ENCODE assay signal across 35 cellular contexts in genomic region chr6:150084426-150084825, GRCh38. TPM values are rescaled to one million over a fixed set of nuclear protein-coding genes. Genes with fewer than 3 reads are reported as not detected.
"Had no signal": no experiment of that assay in that cellular context is flagged by ENCODE, and none has a peak within 500 bp of the region (broad histone marks: within the 10 kb centered on the region; RNA-seq: fewer than 3 reads in every experiment).

No MANE protein-coding gene starts in this region.

- H3K4me3 Mint-ChIP-seq: activated B cell treated with CpG ODN at 0.5 μM for 24 hours; activated CD8-positive, alpha-beta T cell treated with anti-CD3 and anti-CD28 coated beads for 36 hours; activated naive CD4-positive, alpha-beta T cell treated with anti-CD3 and anti-CD28 coated beads, Interleukin-2, amount 10 ng/mL, durations not matched to agents 7 days and 5 days; activated naive CD8-positive, alpha-beta T cell treated with anti-CD3 and anti-CD28 coated beads, Interleukin-2, amount 10 ng/mL, durations not matched to agents 7 days and 5 days; activated T-cell treated with anti-CD3 and anti-CD28 coated beads, Interleukin-2, amount 50 U/mL, for 24 hours; activated T-cell treated with anti-CD3 and anti-CD28 coated beads, Interleukin-2, amount 50 U/mL, for 72 hours; brain; T-helper 17 cell; T-helper 2 cell treated with Interferon-gamma antibody and Interleukin-4, amounts not matched to agents 5 μg/mL and 100 μg/mL, for 36 hours had no signal

- H3K36me3 Mint-ChIP-seq: activated naive CD4-positive, alpha-beta T cell treated with anti-CD3 and anti-CD28 coated beads, Interleukin-2, amount 10 ng/mL, durations not matched to agents 7 days and 5 days; activated naive CD4-positive, alpha-beta T cell treated with anti-CD3 and anti-CD28 coated beads, Interleukin-2, amount 50 U/mL, for 72 hours; activated naive CD8-positive, alpha-beta T cell treated with anti-CD3 and anti-CD28 coated beads, Interleukin-2, amount 10 ng/mL, durations not matched to agents 7 days and 5 days; brain had no signal

- ATAC-seq: activated CD4-positive, CD25-positive, alpha-beta regulatory T cell treated with anti-CD3 and anti-CD28 coated beads, Interleukin-2, amount 50 U/mL, for 24 hours; activated CD8-positive, alpha-beta T cell treated with anti-CD3 and anti-CD28 coated beads for 36 hours; activated T-cell treated with anti-CD3 and anti-CD28 coated beads, Interleukin-2, amount 50 U/mL, for 72 hours; esophagus mucosa; foreskin keratinocyte; gastrocnemius medialis; heart left ventricle; T-helper 17 cell had no signal

- H3K27ac Mint-ChIP-seq: activated B cell treated with CpG ODN at 0.5 μM for 24 hours; activated CD8-positive, alpha-beta T cell treated with anti-CD3 and anti-CD28 coated beads for 36 hours; activated naive CD4-positive, alpha-beta T cell treated with anti-CD3 and anti-CD28 coated beads, Interleukin-2, amount 10 ng/mL, durations not matched to agents 7 days and 5 days; activated naive CD4-positive, alpha-beta T cell treated with anti-CD3 and anti-CD28 coated beads, Interleukin-2, amount 50 U/mL, for 72 hours; activated naive CD8-positive, alpha-beta T cell treated with anti-CD3 and anti-CD28 coated beads, Interleukin-2, amount 10 ng/mL, durations not matched to agents 7 days and 5 days; activated T-cell treated with anti-CD3 and anti-CD28 coated beads, Interleukin-2, amount 50 U/mL, for 24 hours; activated T-cell treated with anti-CD3 and anti-CD28 coated beads, Interleukin-2, amount 50 U/mL, for 72 hours; brain; T-helper 17 cell; T-helper 2 cell treated with Interferon-gamma antibody and Interleukin-4, amounts not matched to agents 5 μg/mL and 100 μg/mL, for 36 hours had no signal

- H3K4me3 ChIP-seq: ascending aorta, breast epithelium, cardiac muscle cell, colonic mucosa, gastrocnemius medialis, heart left ventricle had no signal

- H3K36me3 ChIP-seq: ascending aorta, breast epithelium, cardiac muscle cell, colonic mucosa, gastrocnemius medialis, heart left ventricle, WERI-Rb-1 had no signal

- H3K9me3 ChIP-seq: ascending aorta, breast epithelium, colonic mucosa, gastrocnemius medialis, heart left ventricle had no signal

- H3K9me3 Mint-ChIP-seq: activated B cell treated with CpG ODN at 0.5 μM for 24 hours; activated CD8-positive, alpha-beta T cell treated with anti-CD3 and anti-CD28 coated beads for 36 hours; activated naive CD4-positive, alpha-beta T cell treated with anti-CD3 and anti-CD28 coated beads, Interleukin-2, amount 10 ng/mL, durations not matched to agents 7 days and 5 days; activated naive CD4-positive, alpha-beta T cell treated with anti-CD3 and anti-CD28 coated beads, Interleukin-2, amount 50 U/mL, for 72 hours; activated naive CD8-positive, alpha-beta T cell treated with anti-CD3 and anti-CD28 coated beads, Interleukin-2, amount 10 ng/mL, durations not matched to agents 7 days and 5 days; activated T-cell treated with anti-CD3 and anti-CD28 coated beads, Interleukin-2, amount 50 U/mL, for 24 hours; activated T-cell treated with anti-CD3 and anti-CD28 coated beads, Interleukin-2, amount 50 U/mL, for 72 hours; T-helper 2 cell treated with Interferon-gamma antibody and Interleukin-4, amounts not matched to agents 5 μg/mL and 100 μg/mL, for 36 hours had no signal

- H3K27ac ChIP-seq: ascending aorta, breast epithelium, cardiac muscle cell, colonic mucosa, foreskin keratinocyte, gastrocnemius medialis, heart left ventricle, WERI-Rb-1 had no signal

- H3K4me1 ChIP-seq: ascending aorta, breast epithelium, colonic mucosa, foreskin keratinocyte, gastrocnemius medialis, heart left ventricle had no signal

- DNase-seq: activated B cell treated with CpG ODN at 0.5 μM for 24 hours; activated CD4-positive, alpha-beta T cell treated with anti-CD3 and anti-CD28 coated beads for 48 hours; activated CD4-positive, alpha-beta T cell treated with anti-CD3 and anti-CD28 coated beads, Interleukin-2, amount 50 U/mL, for 1 hour; activated CD4-positive, alpha-beta T cell treated with anti-CD3 and anti-CD28 coated beads, Interleukin-2, amount 50 U/mL, for 48 hours; activated CD8-positive, alpha-beta memory T cell treated with anti-CD3 and anti-CD28 coated beads, Interleukin-2, amount 50 U/mL, for 48 hours; activated CD8-positive, alpha-beta T cell treated with anti-CD3 and anti-CD28 coated beads for 36 hours; activated gamma-delta T cell; activated naive CD4-positive, alpha-beta T cell; activated naive CD4-positive, alpha-beta T cell treated with anti-CD3 and anti-CD28 coated beads, Interleukin-2, amount 10 ng/mL, durations not matched to agents 7 days and 5 days; activated naive CD8-positive, alpha-beta T cell treated with anti-CD3 and anti-CD28 coated beads, Interleukin-2, amount 10 ng/mL, durations not matched to agents 7 days and 5 days; activated T-cell treated with anti-CD3 and anti-CD28 coated beads for 4 hours; activated T-cell treated with anti-CD3 and anti-CD28 coated beads, Interleukin-2, amount 50 U/mL, for 24 hours; activated T-cell treated with anti-CD3 and anti-CD28 coated beads, Interleukin-2, amount 50 U/mL, for 72 hours; central memory CD4-positive, alpha-beta T cell; cerebellar nuclear complex; colonic mucosa; effector CD8-positive, alpha-beta T cell; foreskin keratinocyte; gastrocnemius medialis; glutamatergic neuron; heart left ventricle; T-helper 1 cell; T-helper 17 cell; T1000; WERI-Rb-1 had no signal

- H3K27me3 ChIP-seq: ascending aorta, breast epithelium, cardiac muscle cell, colonic mucosa, foreskin keratinocyte, gastrocnemius medialis had no signal

RNA-seq across cellular contexts. Expression of gene ULBP3, which starts 15.5 kb away (rescaled TPM):
- total RNA-seq: activated naive CD4-positive, alpha-beta T cell treated with anti-CD3 and anti-CD28 coated beads, Interleukin-2, amount 50 U/mL, for 72 hours had no signal

RNA-seq across cellular contexts. Expression of gene PPP1R14C, which starts 58.4 kb away (rescaled TPM):
- total RNA-seq: activated naive CD8-positive, alpha-beta T cell treated with anti-CD3 and anti-CD28 coated beads, Interleukin-2, amount 10 ng/mL, durations not matched to agents 7 days and 5 days; ascending aorta; dermis microvascular lymphatic vessel endothelial cell; T-helper 17 cell had no signal

RNA-seq across cellular contexts. Expression of gene RAET1L, which starts 59.1 kb away (rescaled TPM):
- total RNA-seq: activated B cell treated with CpG ODN at 0.5 μM for 24 hours; activated CD8-positive, alpha-beta memory T cell treated with anti-CD3 and anti-CD28 coated beads for 36 hours; activated CD8-positive, alpha-beta T cell treated with anti-CD3 and anti-CD28 coated beads for 36 hours; activated naive CD4-positive, alpha-beta T cell treated with anti-CD3 and anti-CD28 coated beads, Interleukin-2, amount 50 U/mL, for 72 hours; activated naive CD8-positive, alpha-beta T cell treated with anti-CD3 and anti-CD28 coated beads, Interleukin-2, amount 10 ng/mL, durations not matched to agents 7 days and 5 days; activated T-cell treated with anti-CD3 and anti-CD28 coated beads, Interleukin-2, amount 50 U/mL, for 72 hours; ascending aorta; breast epithelium; cardiac muscle cell; dermis microvascular lymphatic vessel endothelial cell; gastrocnemius medialis; heart left ventricle; T-helper 17 cell had no signal
- polyA plus RNA-seq: cardiac muscle cell, heart left ventricle had no signal
